10 cellular contexts compared by ENCODE assay signal in the genomic region with DNA sequence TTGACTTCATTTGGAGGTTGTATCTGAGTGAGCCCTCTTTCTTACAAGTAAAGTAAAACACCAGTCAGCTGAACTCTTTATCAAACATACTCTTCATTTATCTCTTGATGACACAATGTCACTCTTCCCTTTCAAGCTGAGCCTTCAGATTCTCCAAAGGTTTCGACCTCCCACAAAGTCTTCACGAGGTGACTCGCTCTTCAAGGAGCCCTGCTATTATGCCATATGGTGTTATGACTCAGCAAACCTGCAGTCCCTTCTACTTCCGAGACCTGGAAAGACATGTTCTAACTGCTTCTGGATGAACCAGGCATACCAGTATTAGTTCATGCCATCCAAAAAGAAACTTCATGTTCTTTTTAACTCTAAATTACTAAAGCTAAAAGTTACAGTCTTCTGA. TPM values are rescaled to one million over a fixed set of nuclear protein-coding genes. Genes with fewer than 3 reads are reported as not detected.
DNase-seq lines count a peak whose midpoint lies in the region; ATAC-seq and TF ChIP-seq lines count a peak whose summit lies in the region.
"Had no signal": no experiment of that assay in that cellular context is flagged by ENCODE, and none has a peak within 500 bp of the region (broad histone marks: within the 10 kb centered on the region; RNA-seq: fewer than 3 reads in every experiment).

No MANE protein-coding gene starts in this region.

- peaks cover 22 to 30% of the 10 kb centered on the region in 2 experiments for H3K4me1 ChIP-seq in HCT116 (ENCODE audit: control insufficient read depth in 1 of 2, insufficient read depth in 2 of 2, low read length in 2 of 2)
- peaks cover 7% of the 10 kb centered on the region for H3K4me1 ChIP-seq in Panc1 (ENCODE audit: control insufficient read depth, insufficient read depth, low read length)

- no peak for TF ChIP-seq POLR2A in HCT116 (IDR thresholded peaks at IDR 0.05; ENCODE audit: borderline replicate concordance, extremely low read depth, insufficient read depth, insufficient read length)

- H3K27me3 Mint-ChIP-seq in naive thymus-derived CD8-positive, alpha-beta T cell: peaks cover 0 to 19% (median 4%) of the 10 kb centered on the region in 5 donors

- H3K9ac ChIP-seq in HCT116 (ENCODE audit: low read length): peak overlapping the region; percentile 24; the same call in 1 of the 2 replicates

- no peaks in the 10 kb centered on the region for H4K20me1 ChIP-seq in HCT116 (ENCODE audit: insufficient read depth)

- H3K9me3 ChIP-seq in HCT116 (ENCODE audit: control insufficient read depth in 1 of 2, insufficient read depth in 1 of 2, low read depth in 1 of 2, low read length in 2 of 2) (no peaks in the 10 kb centered on the region), Panc1 (ENCODE audit: control insufficient read depth, insufficient read depth, low read depth, low read length) (no peaks in the 10 kb centered on the region)

- ATAC-seq in HCT116 (peak; percentile 88), Panc1 (peak; percentile 82), HG02973 (IDR thresholded peaks at IDR 0.05; ENCODE audit: unreplicated experiment) (no peak)
- ATAC-seq in naive thymus-derived CD8-positive, alpha-beta T cell: no peak

- TF ChIP-seq RAD21 in HCT116 (IDR thresholded peaks at IDR 0.05; ENCODE audit: low read depth): peak; percentile 39

- no peaks in the 10 kb centered on the region for H3K9me3 Mint-ChIP-seq in naive thymus-derived CD8-positive, alpha-beta T cell

- RAD21 ChIA-PET in HCT116 (lab: Charles Lee; ENCODE audit: low non-redundant PET in 1 of 2, low total read pairs in 2 of 2, uncharacterized antibody in 2 of 2, unreplicated experiment in 2 of 2): interaction anchor here in 1 of 2 experiments (0.8 kb wide), 1 partner anchor 38 kb away, joined by 3 read pairs; no protein-coding TSS in a partner anchor

- no peaks in the 10 kb centered on the region for H3K27me3 ChIP-seq in HCT116 (ENCODE audit: insufficient read depth, low read length)
- H3K27me3 ChIP-seq in Panc1 (ENCODE audit: control insufficient read depth, insufficient read depth, low read length): no peaks in the 10 kb centered on the region

- H2AFZ ChIP-seq in HCT116 (ENCODE audit: low read depth, low read length, poor library complexity, severe bottlenecking): peak overlapping the region; percentile 34

- no peaks in the 10 kb centered on the region for H3K9me2 ChIP-seq in HCT116 (ENCODE audit: insufficient read depth)

- POLR2A ChIA-PET in HCT116 (lab: Charles Lee): interaction anchor here (0.9 to 1.3 kb wide), 2 partner anchors 142 to 410 kb away, joined by 3 to 5 read pairs; no protein-coding TSS in a partner anchor
- POLR2A ChIA-PET in Panc1 (lab: Charles Lee): no interaction called here
- POLR2A ChIA-PET in naive thymus-derived CD8-positive, alpha-beta T cell (lab: Charles Lee): no interaction called here

- H3K4me3 ChIP-seq in HCT116 (replicated peaks in 1 of 2; ENCODE audit: low read depth in 1 of 2, low read length in 2 of 2) (peak overlapping the region in 1 of 2 experiments; percentile 9; a peak in 1 of 4 replicates), Panc1 (ENCODE audit: low read depth in 2 of 2, low read length in 2 of 2) (no peak overlapping the region), skin epidermis (no peak overlapping the region)

- DNase-seq in HCT116 (ENCODE audit: low read depth, low spot score) (peak; percentile 73), Panc1 (ENCODE audit: low read depth, low spot score) (peak; percentile 27), fibroblast of gingiva (ENCODE audit: low read depth) (peak; percentile 47), NCI-H1092 (lab: John Stamatoyannopoulos, UW) (no peak), ecto neural progenitor cell (ENCODE audit: low spot score) (no peak)
- DNase-seq in naive thymus-derived CD8-positive, alpha-beta T cell: no peak

- H3K4me1 Mint-ChIP-seq in naive thymus-derived CD8-positive, alpha-beta T cell: peaks cover 0 to 4% (median 0%) of the 10 kb centered on the region in 4 donors

- H3K36me3 ChIP-seq in HCT116 (ENCODE audit: control insufficient read depth in 1 of 2, insufficient read depth in 2 of 2, low read length in 2 of 2): no peaks in the 10 kb centered on the region
- H3K36me3 ChIP-seq in Panc1 (ENCODE audit: control insufficient read depth, insufficient read depth, low read length): no peaks in the 10 kb centered on the region

- intact Hi-C loops in HCT116 (cut with micrococcal nuclease): loop anchor here (5.0 kb wide), 2 partner anchors 460 to 670 kb away; no protein-coding TSS in a partner anchor
- intact Hi-C loops in Panc1 (cut with micrococcal nuclease; ENCODE audit: unreplicated experiment): loop anchor here (5.0 kb wide), 1 partner anchor 545 kb away; no protein-coding TSS in a partner anchor

- no peak overlapping the region for H3K4me3 Mint-ChIP-seq in naive thymus-derived CD8-positive, alpha-beta T cell

- BruUV-seq in HCT116 (replicated peaks; lab: Mats Ljungman, UMichigan) (no TSS peak), Panc1 (replicated peaks; lab: Mats Ljungman, UMichigan) (no TSS peak)

- H3K4me2 ChIP-seq in HCT116 (ENCODE audit: low read length): peak overlapping the region; percentile 58

- CTCF ChIA-PET in HCT116 (lab: Charles Lee) (interaction anchor here (0.8 to 4.3 kb wide), 6 partner anchors 12 to 611 kb away, joined by 3 to 106 read pairs (median 3); no protein-coding TSS in a partner anchor), Panc1 (lab: Charles Lee) (interaction anchor here (0.6 kb wide), 2 partner anchors 537 to 544 kb away, joined by 3 read pairs; no protein-coding TSS in a partner anchor)

- no peaks in the 10 kb centered on the region for H3K36me3 Mint-ChIP-seq in naive thymus-derived CD8-positive, alpha-beta T cell

- in situ Hi-C loops in Panc1 (cut with HindIII; ENCODE audit: low pct_unique_long_range_greater_than_20kb, low sequenced_read_pairs): no loop called here

- TF ChIP-seq CTCF in HCT116 (IDR thresholded peaks at IDR 0.05 in 2 of 3, conservative IDR thresholded peaks at IDR 0.05 in 1 of 3; ENCODE audit: borderline replicate concordance in 1 of 3, insufficient read depth in 1 of 3, low read depth in 2 of 3, low read length in 2 of 3): no peak
- no peak for TF ChIP-seq CTCF in Panc1 (IDR thresholded peaks at IDR 0.05)

- peak overlapping the region; percentile 61 for H3K27ac ChIP-seq in HCT116 (ENCODE audit: low read depth, low read length)
- peak overlapping the region; percentile 17; the same call in 1 of the 2 replicates for H3K27ac ChIP-seq in Panc1 (ENCODE audit: low read length)
- peak overlapping the region in 14 of 21 experiments; percentile 1 to 76 (median 28) for H3K27ac ChIP-seq in skin epidermis

- H3K27ac Mint-ChIP-seq in naive thymus-derived CD8-positive, alpha-beta T cell: peak overlapping the region in 1 of 10 donors; percentile 39

- H3K79me2 ChIP-seq in HCT116 (ENCODE audit: insufficient read depth, low read length): no peaks in the 10 kb centered on the region

TF ChIP-seq in HCT116, 20 proteins besides CTCF, POLR2A, EP300 and RAD21 (continues in another document):
- TF ChIP-seq FOSL1 (IDR thresholded peaks at IDR 0.05; ENCODE audit: low read depth): peak; percentile 74
- peak; percentile 73 for TF ChIP-seq CBX3 (IDR thresholded peaks at IDR 0.05; ENCODE audit: low read depth)
- peak; percentile 73 for TF ChIP-seq SP1 (IDR thresholded peaks at IDR 0.05; ENCODE audit: low read depth)
- TF ChIP-seq, protein P1, sequence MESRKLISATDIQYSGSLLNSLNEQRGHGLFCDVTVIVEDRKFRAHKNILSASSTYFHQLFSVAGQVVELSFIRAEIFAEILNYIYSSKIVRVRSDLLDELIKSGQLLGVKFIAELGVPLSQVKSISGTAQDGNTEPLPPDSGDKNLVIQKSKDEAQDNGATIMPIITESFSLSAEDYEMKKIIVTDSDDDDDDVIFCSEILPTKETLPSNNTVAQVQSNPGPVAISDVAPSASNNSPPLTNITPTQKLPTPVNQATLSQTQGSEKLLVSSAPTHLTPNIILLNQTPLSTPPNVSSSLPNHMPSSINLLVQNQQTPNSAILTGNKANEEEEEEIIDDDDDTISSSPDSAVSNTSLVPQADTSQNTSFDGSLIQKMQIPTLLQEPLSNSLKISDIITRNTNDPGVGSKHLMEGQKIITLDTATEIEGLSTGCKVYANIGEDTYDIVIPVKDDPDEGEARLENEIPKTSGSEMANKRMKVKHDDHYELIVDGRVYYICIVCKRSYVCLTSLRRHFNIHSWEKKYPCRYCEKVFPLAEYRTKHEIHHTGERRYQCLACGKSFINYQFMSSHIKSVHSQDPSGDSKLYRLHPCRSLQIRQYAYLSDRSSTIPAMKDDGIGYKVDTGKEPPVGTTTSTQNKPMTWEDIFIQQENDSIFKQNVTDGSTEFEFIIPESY (IDR thresholded peaks at IDR 0.05; ENCODE audit: extremely low read depth, insufficient replicate concordance, low read length): no peak
- TF ChIP-seq, protein P2, sequence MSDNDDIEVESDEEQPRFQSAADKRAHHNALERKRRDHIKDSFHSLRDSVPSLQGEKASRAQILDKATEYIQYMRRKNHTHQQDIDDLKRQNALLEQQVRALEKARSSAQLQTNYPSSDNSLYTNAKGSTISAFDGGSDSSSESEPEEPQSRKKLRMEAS (IDR thresholded peaks at IDR 0.05): peak; percentile 87
- TF ChIP-seq ZFX (IDR thresholded peaks at IDR 0.05): no peak
- TF ChIP-seq SIN3A (IDR thresholded peaks at IDR 0.05; ENCODE audit: low read depth): peak; percentile 50; the same call in 1 of the 2 replicates
- TF ChIP-seq SRF (IDR thresholded peaks at IDR 0.05; ENCODE audit: low read depth): 0 out of 2 replicates have a peak, but pooled peaks have one; percentile 31
- TF ChIP-seq ZNF274 (IDR thresholded peaks at IDR 0.05; ENCODE audit: low read depth, low read length): no peak
- TF ChIP-seq JUND (IDR thresholded peaks at IDR 0.05): peak; percentile 66
- TF ChIP-seq, protein P3, sequence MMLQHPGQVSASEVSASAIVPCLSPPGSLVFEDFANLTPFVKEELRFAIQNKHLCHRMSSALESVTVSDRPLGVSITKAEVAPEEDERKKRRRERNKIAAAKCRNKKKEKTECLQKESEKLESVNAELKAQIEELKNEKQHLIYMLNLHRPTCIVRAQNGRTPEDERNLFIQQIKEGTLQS (IDR thresholded peaks at IDR 0.05): no peak
- TF ChIP-seq EGR1 (IDR thresholded peaks at IDR 0.05; ENCODE audit: low read depth): 0 out of 2 replicates have a peak, but pooled peaks have one; percentile 23
- peak; percentile 43 for TF ChIP-seq TCF7L2 (IDR thresholded peaks at IDR 0.05; ENCODE audit: borderline replicate concordance, extremely low read depth, insufficient read depth, insufficient read length)
- TF ChIP-seq ELF1 (IDR thresholded peaks at IDR 0.05; ENCODE audit: borderline replicate concordance, low read depth): 0 out of 2 replicates have a peak, but pooled peaks have one; percentile 18

RNA-seq across cellular contexts. Expression of gene AADAC, which starts 23.1 kb away (rescaled TPM):
- total RNA-seq in HCT116 (2021; ENCODE audit: unreplicated experiment): 3.8 TPM
- 2.6 and 3.3 TPM in 2 replicates for polyA plus RNA-seq in HCT116 (2012)
- 0.26 TPM for total RNA-seq in Panc1 (2021; ENCODE audit: unreplicated experiment)
- polyA plus RNA-seq in Panc1 (2012; ENCODE audit: insufficient read length): not detected
- total RNA-seq in naive thymus-derived CD8-positive, alpha-beta T cell: not detected
- not detected for polyA plus RNA-seq in naive thymus-derived CD8-positive, alpha-beta T cell
- total RNA-seq: temporal lobe had no signal

RNA-seq across cellular contexts. Expression of gene SUCNR1, which starts 36.4 kb away (rescaled TPM):
- total RNA-seq in HCT116 (2021; ENCODE audit: unreplicated experiment) (0.17 TPM), Panc1 (2021; ENCODE audit: unreplicated experiment) (not detected)
- 0.05 TPM in 1 of 2 replicates, not detected in the other for polyA plus RNA-seq in HCT116 (2012)
- polyA plus RNA-seq in Panc1 (2012; ENCODE audit: insufficient read length): not detected
- not detected for total RNA-seq in naive thymus-derived CD8-positive, alpha-beta T cell
- polyA plus RNA-seq in naive thymus-derived CD8-positive, alpha-beta T cell: not detected
- total RNA-seq: lung microvascular endothelial cell had no signal

Comparison
In these comparisons a context has a peak if more than half of its experiments do, and no peak if none do; other contexts are left out.
1. ATAC-seq: peak in HCT116 (single experiment) and Panc1 (single experiment); none in HG02973 (single experiment) and naive thymus-derived CD8-positive, alpha-beta T cell (0 of 2).
2. DNase-seq: peak in HCT116 (single experiment), Panc1 (single experiment) and fibroblast of gingiva (single experiment); none in NCI-H1092 (single experiment), naive thymus-derived CD8-positive, alpha-beta T cell (0 of 10) and ecto neural progenitor cell (single experiment).
3. Peak in every context shown above with its lines, with median percentiles within 50 percentile points of each other: H3K27ac ChIP-seq.